Comparison of ENCODE assay signal across 7 cellular contexts in the genomic region with DNA sequence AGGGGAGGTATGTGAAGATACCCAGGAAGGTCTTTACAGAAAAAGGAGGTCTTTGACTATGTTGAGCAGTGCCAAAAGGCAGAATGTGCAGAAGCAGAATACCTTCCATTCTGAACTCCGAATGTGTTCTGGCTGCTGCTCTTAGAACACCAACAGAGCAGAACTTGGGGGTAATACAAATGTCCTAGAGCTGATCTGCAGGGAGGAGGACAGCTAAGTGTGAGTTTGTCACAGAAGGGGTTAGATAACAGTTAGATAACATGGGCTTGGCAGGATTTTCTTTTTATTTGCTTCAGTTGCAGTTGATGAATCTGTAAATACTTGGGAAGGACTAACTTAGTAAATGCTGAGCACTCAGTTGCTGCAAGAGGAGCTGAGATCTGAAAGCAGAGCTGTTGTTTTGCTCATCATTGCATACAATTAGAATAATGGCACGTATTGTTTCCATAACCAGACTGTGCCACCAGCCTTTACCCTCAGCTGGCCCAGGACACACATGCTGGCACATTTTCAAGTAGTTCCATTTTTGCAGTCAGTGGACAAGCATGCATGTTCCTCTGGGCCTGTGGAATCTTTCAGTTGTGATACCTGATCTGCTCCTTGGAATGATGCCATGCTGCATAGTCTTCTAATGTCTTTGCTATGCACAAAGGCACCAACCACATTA. TPM values are rescaled to one million over a fixed set of nuclear protein-coding genes. Genes with fewer than 3 reads are reported as not detected.
DNase-seq lines count a peak whose midpoint lies in the region; ATAC-seq and TF ChIP-seq lines count a peak whose summit lies in the region.

No MANE protein-coding gene starts in this region.

- no peaks in the 10 kb centered on the region for H3K9me2 ChIP-seq in HCT116 (ENCODE audit: insufficient read depth)
- H3K9me2 ChIP-seq in SK-N-SH: no peaks in the 10 kb centered on the region

- H3K4me3 ChIP-seq in HCT116 (replicated peaks in 1 of 2; ENCODE audit: low read depth in 1 of 2, low read length in 2 of 2) (no peak overlapping the region), SK-N-SH (ENCODE audit: low read depth in 2 of 2, low read length in 1 of 2) (no peak overlapping the region), stomach smooth muscle (ENCODE audit: low read length in 2 of 2) (peak overlapping the region; percentile 4 to 17)

- WGBS in SK-N-SH (ENCODE audit: low lambda C conversion rate): 57% methylated on average over 2 of the region's 2 CpGs

- peak; percentile 34 to 76; a peak in 2 of 4 replicates for TF ChIP-seq EP300 in SK-N-SH (IDR thresholded peaks at IDR 0.05; ENCODE audit: borderline replicate concordance in 1 of 2, low read depth in 1 of 2, low read length in 1 of 2)

- TF ChIP-seq RAD21 in HCT116 (IDR thresholded peaks at IDR 0.05; ENCODE audit: low read depth) (no peak), SK-N-SH (IDR thresholded peaks at IDR 0.05; ENCODE audit: low read length) (no peak)

- H3K9ac ChIP-seq in HCT116 (ENCODE audit: low read length): no peak overlapping the region
- H3K9ac ChIP-seq in SK-N-SH: no peak overlapping the region
- no peak overlapping the region for H3K9ac ChIP-seq in stomach smooth muscle (ENCODE audit: low read length in 2 of 2)

- H3K79me2 ChIP-seq in HCT116 (ENCODE audit: insufficient read depth, low read length) (no peaks in the 10 kb centered on the region), SK-N-SH (ENCODE audit: insufficient read depth) (no peaks in the 10 kb centered on the region)

- no peaks in the 10 kb centered on the region for H3K9me3 ChIP-seq in HCT116 (ENCODE audit: control insufficient read depth in 1 of 2, insufficient read depth in 1 of 2, low read depth in 1 of 2, low read length in 2 of 2)
- no peaks in the 10 kb centered on the region for H3K9me3 ChIP-seq in SK-N-SH
- H3K9me3 ChIP-seq in stomach smooth muscle (ENCODE audit: control insufficient read depth in 2 of 2, low read length in 2 of 2): no peaks in the 10 kb centered on the region

- ATAC-seq in HCT116 (peak; percentile 49), HG02759 (IDR thresholded peaks at IDR 0.05; ENCODE audit: unreplicated experiment) (no peak), GM18511 (IDR thresholded peaks at IDR 0.05; ENCODE audit: unreplicated experiment) (no peak), HG03442 (IDR thresholded peaks at IDR 0.05; ENCODE audit: unreplicated experiment) (no peak)

- intact Hi-C loops in HCT116 (cut with micrococcal nuclease): no loop called here

- peaks cover 11 to 17% of the 10 kb centered on the region in 2 experiments for H3K4me1 ChIP-seq in HCT116 (ENCODE audit: control insufficient read depth in 1 of 2, insufficient read depth in 2 of 2, low read length in 2 of 2)
- H3K4me1 ChIP-seq in SK-N-SH (ENCODE audit: control insufficient read depth in 1 of 2, insufficient read depth in 2 of 2, low read depth in 1 of 2, low read length in 1 of 2): peaks cover 30 to 32% of the 10 kb centered on the region in 2 experiments
- peaks cover 48% of the 10 kb centered on the region for H3K4me1 ChIP-seq in stomach smooth muscle (ENCODE audit: control insufficient read depth, insufficient read depth, low read length)

- no peak for TF ChIP-seq POLR2A in HCT116 (IDR thresholded peaks at IDR 0.05; ENCODE audit: borderline replicate concordance, extremely low read depth, insufficient read depth, insufficient read length)

- H3K36me3 ChIP-seq in HCT116 (ENCODE audit: control insufficient read depth in 1 of 2, insufficient read depth in 2 of 2, low read length in 2 of 2) (0 out of 4 replicates have a peak, but pooled peaks cover 0 to 3% of the 10 kb centered on the region in 2 experiments), SK-N-SH (replicated peaks in 1 of 2; ENCODE audit: control insufficient read depth in 1 of 2, insufficient read depth in 2 of 2, low read length in 1 of 2) (peaks cover 17 to 45% of the 10 kb centered on the region in 2 experiments), stomach smooth muscle (ENCODE audit: control insufficient read depth in 2 of 2, insufficient read depth in 2 of 2, low read length in 2 of 2) (no peaks in the 10 kb centered on the region)

- H2AFZ ChIP-seq in HCT116 (ENCODE audit: low read depth, low read length, poor library complexity, severe bottlenecking): no peak overlapping the region
- no peak overlapping the region for H2AFZ ChIP-seq in SK-N-SH (ENCODE audit: low read depth)

- no TSS peak for BruUV-seq in HCT116 (replicated peaks; lab: Mats Ljungman, UMichigan)

- POLR2A ChIA-PET in HCT116 (lab: Charles Lee): no interaction called here
- POLR2A ChIA-PET in SK-N-SH (lab: Yijun Ruan, JAX): interaction anchor here (0.9 kb wide), 1 partner anchor 55 kb away, joined by 3 read pairs; no protein-coding TSS in a partner anchor

- CTCF ChIA-PET in HCT116 (lab: Charles Lee): interaction anchor here (1.8 kb wide), 1 partner anchor 111 kb away, joined by 4 read pairs; no protein-coding TSS in a partner anchor
- CTCF ChIA-PET in SK-N-SH (lab: Yijun Ruan, JAX): interaction anchor here (1.0 to 4.0 kb wide), 6 partner anchors 10 to 125 kb away, joined by 3 to 14 read pairs (median 6); no protein-coding TSS in a partner anchor

- TF ChIP-seq CTCF in HCT116 (IDR thresholded peaks at IDR 0.05 in 2 of 3, conservative IDR thresholded peaks at IDR 0.05 in 1 of 3; ENCODE audit: borderline replicate concordance in 1 of 3, insufficient read depth in 1 of 3, low read depth in 2 of 3, low read length in 2 of 3) (no peak), SK-N-SH (IDR thresholded peaks at IDR 0.05) (no peak)

- peaks cover 23% of the 10 kb centered on the region for H3F3A ChIP-seq in SK-N-SH (replicated peaks; ENCODE audit: insufficient read depth)

- H3K27me3 ChIP-seq in HCT116 (ENCODE audit: insufficient read depth, low read length): no peaks in the 10 kb centered on the region
- H3K27me3 ChIP-seq in SK-N-SH (ENCODE audit: insufficient read depth): no peaks in the 10 kb centered on the region
- no peaks in the 10 kb centered on the region for H3K27me3 ChIP-seq in stomach smooth muscle (ENCODE audit: control insufficient read depth in 1 of 2, insufficient read depth in 2 of 2, low read length in 2 of 2)

- RAD21 ChIA-PET in HCT116 (lab: Charles Lee; ENCODE audit: low non-redundant PET in 1 of 2, low total read pairs in 2 of 2, uncharacterized antibody in 2 of 2, unreplicated experiment in 2 of 2): no interaction called here

- no peak overlapping the region for H3K27ac ChIP-seq in HCT116 (ENCODE audit: low read depth, low read length)
- H3K27ac ChIP-seq in SK-N-SH (ENCODE audit: low read depth in 2 of 2, low read length in 1 of 2): peak overlapping the region; percentile 68 to 79; a peak in 3 of 4 replicates
- H3K27ac ChIP-seq in stomach smooth muscle (ENCODE audit: low read length): no peak overlapping the region

- H3K4me2 ChIP-seq in HCT116 (ENCODE audit: low read length): peak overlapping the region; percentile 4; the same call in 1 of the 2 replicates
- peak overlapping the region; percentile 55 for H3K4me2 ChIP-seq in SK-N-SH

- DNase-seq in HCT116 (ENCODE audit: low read depth, low spot score): no peak
- no peak for DNase-seq in SK-N-SH
- DNase-seq in glomerular visceral epithelial cell (ENCODE audit: extremely low spot score): peak; percentile 85

- H4K20me1 ChIP-seq in HCT116 (ENCODE audit: insufficient read depth): no peaks in the 10 kb centered on the region
- no peaks in the 10 kb centered on the region for H4K20me1 ChIP-seq in SK-N-SH (ENCODE audit: insufficient read depth)

TF ChIP-seq in HCT116, 20 proteins besides CTCF, POLR2A, EP300 and RAD21:
- TF ChIP-seq CEBPB (IDR thresholded peaks at IDR 0.05; ENCODE audit: low read depth): no peak

TF ChIP-seq in SK-N-SH, 30 proteins besides CTCF, POLR2A, EP300 and RAD21 (continues in another document):
- TF ChIP-seq GATA2 (CRISPR knock-in tag; IDR thresholded peaks at IDR 0.05): no peak
- no peak for TF ChIP-seq YY1 (IDR thresholded peaks at IDR 0.05; ENCODE audit: low read depth)
- TF ChIP-seq, protein P1, sequence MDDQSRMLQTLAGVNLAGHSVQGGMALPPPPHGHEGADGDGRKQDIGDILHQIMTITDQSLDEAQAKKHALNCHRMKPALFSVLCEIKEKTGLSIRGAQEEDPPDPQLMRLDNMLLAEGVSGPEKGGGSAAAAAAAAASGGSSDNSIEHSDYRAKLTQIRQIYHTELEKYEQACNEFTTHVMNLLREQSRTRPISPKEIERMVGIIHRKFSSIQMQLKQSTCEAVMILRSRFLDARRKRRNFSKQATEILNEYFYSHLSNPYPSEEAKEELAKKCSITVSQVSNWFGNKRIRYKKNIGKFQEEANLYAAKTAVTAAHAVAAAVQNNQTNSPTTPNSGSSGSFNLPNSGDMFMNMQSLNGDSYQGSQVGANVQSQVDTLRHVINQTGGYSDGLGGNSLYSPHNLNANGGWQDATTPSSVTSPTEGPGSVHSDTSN (IDR thresholded peaks at IDR 0.05): peak; percentile 67; the same call in 1 of the 2 replicates
- TF ChIP-seq REST (IDR thresholded peaks at IDR 0.05; ENCODE audit: low read depth, low read length): no peak
- peak; percentile 78 for TF ChIP-seq JUND (IDR thresholded peaks at IDR 0.05)
- TF ChIP-seq RXRA (IDR thresholded peaks at IDR 0.05; ENCODE audit: borderline replicate concordance, low read depth): peak; percentile 76; the same call in 1 of the 2 replicates

RNA-seq across cellular contexts. Expression of gene GSDME, which starts 55.9 kb away (rescaled TPM):
- total RNA-seq in HCT116 (2021; ENCODE audit: unreplicated experiment): 7.6 TPM
- 8.5 and 9.3 TPM in 2 replicates for polyA plus RNA-seq in HCT116 (2012)
- 109 and 127 TPM in 2 replicates for polyA plus RNA-seq in SK-N-SH (2012; rRNA removed)
- 93.7 and 103 TPM in 2 replicates for polyA plus RNA-seq in SK-N-SH (2012; cell fraction: cytosol; rRNA removed)
- 123 and 155 TPM in 2 replicates for polyA plus RNA-seq in SK-N-SH (2012; cell fraction: nucleus; rRNA removed)

Comparison
In these comparisons a context has a peak if more than half of its experiments do, and no peak if none do; other contexts are left out.
1. H3K27ac ChIP-seq: peak in SK-N-SH (2 of 2); none in HCT116 (single experiment) and stomach smooth muscle (single experiment).
2. H3K4me3 ChIP-seq: peak in stomach smooth muscle (2 of 2); none in HCT116 (0 of 2) and SK-N-SH (0 of 2).
3. Of the 11 proteins assayed by ChIP-seq in both SK-N-SH and HCT116: peak only in SK-N-SH: JUND, MAX, POLR2AphosphoS5, SIN3A and ZBTB33; only in HCT116: none; in both: none; in neither: 6.